Comparison of ENCODE assay signal across 8 cellular contexts in the genomic region with DNA sequence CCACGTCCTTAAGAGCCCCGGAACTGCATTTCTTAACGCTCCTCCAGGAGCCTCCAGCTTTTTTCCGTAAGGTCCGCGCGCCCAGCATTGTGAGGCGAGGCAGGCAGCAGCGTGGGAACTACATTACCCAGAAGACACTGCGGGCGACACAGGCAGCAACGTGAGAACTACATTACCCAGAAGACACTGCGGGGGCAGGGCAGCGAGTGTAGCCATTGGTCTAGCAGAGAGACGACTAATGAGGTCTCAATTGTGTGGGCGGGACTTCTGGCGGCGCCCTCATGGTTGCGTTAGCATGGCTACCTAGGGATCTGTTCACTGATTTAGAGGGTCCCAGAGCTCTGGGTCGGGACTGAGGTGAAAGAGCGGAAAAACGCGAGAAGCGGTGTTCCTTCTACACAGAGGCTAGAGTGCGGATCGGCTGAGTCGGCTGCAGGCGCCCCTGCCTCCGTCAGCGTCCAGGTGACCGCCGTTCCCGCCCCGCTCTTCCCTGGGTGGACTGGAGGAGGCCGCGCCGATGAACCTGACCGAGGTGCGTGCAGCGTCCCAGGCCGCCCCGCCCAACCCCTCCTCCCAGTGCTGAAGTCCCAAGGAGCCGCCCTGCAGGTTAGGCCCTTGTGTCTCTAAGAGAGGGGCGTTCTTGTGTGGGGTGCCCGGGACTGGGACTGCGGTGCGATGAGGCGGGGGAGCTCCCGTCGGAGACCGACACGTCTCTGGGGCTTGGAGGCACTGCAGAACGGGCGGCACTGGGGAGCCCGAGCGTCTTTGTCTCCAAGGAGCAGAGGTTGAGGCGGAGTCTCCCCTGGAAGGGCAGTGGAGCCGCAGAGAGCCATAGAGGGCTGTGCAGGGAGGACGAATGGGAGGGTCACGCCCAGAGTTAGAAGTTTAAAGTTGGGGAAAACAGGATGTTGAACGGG. TPM values are rescaled to one million over a fixed set of nuclear protein-coding genes. Genes with fewer than 3 reads are reported as not detected.
DNase-seq lines count a peak whose midpoint lies in the region; ATAC-seq, FAIRE-seq and TF ChIP-seq lines count a peak whose summit lies in the region.

A gene (plus strand): TSS at position 264 of the 917 bp plus-strand sequence. CDS start 254 bp downstream, at position 518.

- FAIRE-seq in HepG2 (lab: Jason Lieb, UNC): peak; percentile 96

- in situ Hi-C loops in HepG2 (cut with HindIII; ENCODE audit: extremely low pct_ligation_motif_present, low pct_unique_long_range_greater_than_20kb): no loop called here

- peaks cover 4% of the 10 kb centered on the region; the same call in 1 of the 2 replicates for H4K20me1 ChIP-seq in HepG2 (ENCODE audit: insufficient read depth, low read length)

- peak within 1 kb of the TSS; percentile 92 to 99 (median 98) for H3K4me3 Mint-ChIP-seq in CD4-positive, CD25-positive, alpha-beta regulatory T cell

- peaks cover 6 to 43% (median 23%) of the 10 kb centered on the region in 4 donors for H3K4me1 Mint-ChIP-seq in CD4-positive, CD25-positive, alpha-beta regulatory T cell

- POLR2A ChIA-PET in HepG2 (lab: Yijun Ruan, JAX): interaction anchor here (0.5 to 2.0 kb wide), 11 partner anchors 15 to 595 kb away, joined by 3 to 9 read pairs (median 3); a partner anchor contains a TSS

- peak; percentile 100 for ATAC-seq in CD4-positive, CD25-positive, alpha-beta regulatory T cell (ENCODE audit: low read depth in 2 of 2)
- ATAC-seq in GM19452 (IDR thresholded peaks at IDR 0.05; ENCODE audit: unreplicated experiment): peak; percentile 95
- peak; percentile 75 for ATAC-seq in HG03575 (IDR thresholded peaks at IDR 0.05; ENCODE audit: extremely low read depth, insufficient number of reproducible peaks, low FRiP score, unreplicated experiment)
- peak; percentile 96 for ATAC-seq in HepG2

- DNase-seq in CD4-positive, CD25-positive, alpha-beta regulatory T cell: peak; percentile 96 to 98 (median 98)
- DNase-seq in NCI-H82 (lab: John Stamatoyannopoulos, UW) (peak; percentile 99), dermis microvascular lymphatic vessel endothelial cell (ENCODE audit: low read depth in 2 of 2) (peak; percentile 96 to 98), HepG2 (ENCODE audit: low spot score) (peak; percentile 98)
- DNase-seq in activated CD4-positive, alpha-beta T cell treated with anti-CD3 and anti-CD28 coated beads, Interleukin-2, amount 50 U/mL, for 4 hours: peak; percentile 98
- peak; percentile 86 to 94 for DNase-seq in stimulated activated CD4-positive, alpha-beta T cell treated with anti-CD3 and anti-CD28 coated beads, Interleukin-2, amount 100 ng/mL, for 48 hours

- peak; percentile 6 to 55; a peak in 1 of 4 replicates for TF ChIP-seq EP300 in HepG2 (IDR thresholded peaks at IDR 0.05; ENCODE audit: low read depth in 2 of 2, low read length in 2 of 2)
- TF ChIP-seq EP300 in HepG2 (CRISPR knock-in tag; IDR thresholded peaks at IDR 0.05; ENCODE audit: borderline replicate concordance): 0 out of 2 replicates have a peak, but pooled peaks have one; percentile 15

- CTCF ChIA-PET in HepG2 (lab: Yijun Ruan, JAX; ENCODE audit: low intra/inter-chr PET ratio, low total read pairs): no interaction called here

- H3K9me3 Mint-ChIP-seq in CD4-positive, CD25-positive, alpha-beta regulatory T cell: peaks cover 9 to 29% (median 11%) of the 10 kb centered on the region in 7 donors

- BruUV-seq in HepG2 (replicated peaks; lab: Mats Ljungman, UMichigan): TSS peak; percentile 71

- peak within 1 kb of the TSS; percentile 80 for H3K9ac ChIP-seq in HepG2 (ENCODE audit: insufficient read depth, low read depth, low read length)

- no peak for TF ChIP-seq CTCF in HepG2 (CRISPR knock-in tag; IDR thresholded peaks at IDR 0.05)

- intact Hi-C loops in HepG2 (cut with micrococcal nuclease; ENCODE audit: unreplicated experiment): loop anchor here (2.0 kb wide), 1 partner anchor 29 kb away; no protein-coding TSS in a partner anchor

- TF ChIP-seq POLR2A in HepG2 (IDR thresholded peaks at IDR 0.05; ENCODE audit: insufficient read depth in 1 of 2, low read depth in 2 of 2, low read length in 2 of 2): peak; percentile 73 to 85

- peak within 1 kb of the TSS; percentile 57 to 97 (median 93) for H3K27ac Mint-ChIP-seq in CD4-positive, CD25-positive, alpha-beta regulatory T cell

- H3K4me1 ChIP-seq in CD4-positive, CD25-positive, alpha-beta regulatory T cell (ENCODE audit: control insufficient read depth, insufficient read depth, low read length, poor library complexity, severe bottlenecking): peaks cover 19% of the 10 kb centered on the region
- peaks cover 22% of the 10 kb centered on the region for H3K4me1 ChIP-seq in HepG2 (ENCODE audit: insufficient read depth, low read length)

- peaks cover 49% of the 10 kb centered on the region for H3K79me2 ChIP-seq in HepG2 (ENCODE audit: insufficient read depth, low read length)

- no peaks in the 10 kb centered on the region for H3K27me3 ChIP-seq in CD4-positive, CD25-positive, alpha-beta regulatory T cell (ENCODE audit: control insufficient read depth, insufficient read depth, low read length)
- H3K27me3 ChIP-seq in HepG2 (ENCODE audit: control insufficient read depth in 1 of 2, insufficient read depth in 2 of 2, low read length in 2 of 2): no peaks in the 10 kb centered on the region; a peak in 1 of 5 replicates

- peak within 1 kb of the TSS; percentile 75 for H3K27ac ChIP-seq in CD4-positive, CD25-positive, alpha-beta regulatory T cell (ENCODE audit: insufficient read depth, low read length, poor library complexity, severe bottlenecking)
- peak within 1 kb of the TSS; percentile 75 for H3K27ac ChIP-seq in HepG2 (ENCODE audit: extremely low read length, insufficient read depth, low read length)

- H3K9me3 ChIP-seq in CD4-positive, CD25-positive, alpha-beta regulatory T cell (ENCODE audit: control insufficient read depth in 2 of 2, low read length in 2 of 2): peaks cover 0 to 19% of the 10 kb centered on the region in 2 experiments
- H3K9me3 ChIP-seq in HepG2 (ENCODE audit: low read length): no peaks in the 10 kb centered on the region

- peak within 1 kb of the TSS; percentile 84 for H3K4me3 ChIP-seq in CD4-positive, CD25-positive, alpha-beta regulatory T cell (ENCODE audit: low read depth, low read length)
- H3K4me3 ChIP-seq in HepG2 (replicated peaks in 1 of 3; ENCODE audit: insufficient read depth in 1 of 3, low read depth in 2 of 3, low read length in 3 of 3): peak within 1 kb of the TSS; percentile 83 to 98 (median 88)

- under 1% methylated on average over 42 of the region's 61 CpGs for WGBS in HepG2 (ENCODE audit: low lambda C conversion rate)

- TF ChIP-seq RAD21 in HepG2 (CRISPR knock-in tag; IDR thresholded peaks at IDR 0.05): 0 out of 2 replicates have a peak, but pooled peaks have one; percentile 15

- H3K36me3 Mint-ChIP-seq in CD4-positive, CD25-positive, alpha-beta regulatory T cell: peaks cover 29% of the 10 kb centered on the region

- peak within 1 kb of the TSS; percentile 89 for H2AFZ ChIP-seq in HepG2 (ENCODE audit: low read length)

- H3K4me2 ChIP-seq in HepG2 (ENCODE audit: low read depth, low read length): peak within 1 kb of the TSS; percentile 87

- H3K27me3 Mint-ChIP-seq in CD4-positive, CD25-positive, alpha-beta regulatory T cell: no peaks in the 10 kb centered on the region

- peaks cover 12% of the 10 kb centered on the region for H3K36me3 ChIP-seq in CD4-positive, CD25-positive, alpha-beta regulatory T cell (ENCODE audit: control insufficient read depth, insufficient read depth, low read length)
- peaks cover 4 to 10% of the 10 kb centered on the region in 2 experiments for H3K36me3 ChIP-seq in HepG2 (replicated peaks in 1 of 2; ENCODE audit: control insufficient read depth in 1 of 2, insufficient read depth in 2 of 2, low read length in 2 of 2)

TF ChIP-seq in HepG2, 621 proteins besides CTCF, POLR2A, EP300 and RAD21 (continues in another document):
- 0 out of 2 replicates have a peak, but pooled peaks have one; percentile 57 for TF ChIP-seq SIX1 (CRISPR knock-in tag; IDR thresholded peaks at IDR 0.05; ENCODE audit: borderline replicate concordance)
- 0 out of 2 replicates have a peak, but pooled peaks have one; percentile 11 for TF ChIP-seq ELF3 (CRISPR knock-in tag; IDR thresholded peaks at IDR 0.05)
- TF ChIP-seq MYC (CRISPR knock-in tag; IDR thresholded peaks at IDR 0.05; ENCODE audit: borderline replicate concordance): no peak; the same call in none of the 2 replicates

RNA-seq across cellular contexts. Expression of the gene that starts here (rescaled TPM):
- total RNA-seq in CD4-positive, CD25-positive, alpha-beta regulatory T cell: 5.1 TPM
- polyA plus RNA-seq in CD4-positive, CD25-positive, alpha-beta regulatory T cell: 10 to 100 TPM in 1 of 4 donors, 1 to 10 TPM in 3; 6.2 to 10.9 (median 8.2) TPM
- 8.5 and 11.5 TPM in 2 replicates for total RNA-seq in dermis microvascular lymphatic vessel endothelial cell
- total RNA-seq in HepG2 (2016; rRNA removed; fragmentation: Illumina TruSeq; extraction: Trizol): 19.1 and 21.0 TPM in 2 replicates
- 11.9 and 19.8 TPM in 2 replicates for total RNA-seq in HepG2 (2016; cell fraction: cytosol; rRNA removed; fragmentation: Illumina TruSeq; extraction: Trizol; ENCODE audit: low read depth)
- total RNA-seq in HepG2 (2016; cell fraction: insoluble cytoplasmic fraction; rRNA removed; fragmentation: Illumina TruSeq; extraction: Trizol): 18.5 and 20.2 TPM in 2 replicates
- 16.7 and 19.6 TPM in 2 replicates for total RNA-seq in HepG2 (2016; cell fraction: membrane; rRNA removed; fragmentation: Illumina TruSeq; extraction: Trizol)
- total RNA-seq in HepG2 (2016; cell fraction: nucleus; rRNA removed; fragmentation: Illumina TruSeq; extraction: Trizol): 14.5 and 15.8 TPM in 2 replicates
- polyA plus RNA-seq in HepG2 (2011; rRNA removed): 18.9 and 22.7 TPM in 2 replicates
- polyA plus RNA-seq in HepG2 (2011; cell fraction: cytosol; rRNA removed): 10.8 and 13.3 TPM in 2 replicates
- polyA plus RNA-seq in HepG2 (2011; cell fraction: nucleus; rRNA removed): 11.4 and 16.0 TPM in 2 replicates
- polyA plus RNA-seq in HepG2 (2012): 11.1 and 18.9 TPM in 2 replicates
- 23.3 and 26.2 TPM in 2 replicates for polyA plus RNA-seq in HepG2 (2016; cell fraction: cytosol; fragmentation: Illumina TruSeq; extraction: Trizol; ENCODE audit: low read depth)
- 14.4 and 15.0 TPM in 2 replicates for polyA plus RNA-seq in HepG2 (2016; cell fraction: insoluble cytoplasmic fraction; fragmentation: Illumina TruSeq; extraction: Trizol; ENCODE audit: low read depth)
- polyA plus RNA-seq in HepG2 (2016; cell fraction: membrane; fragmentation: Illumina TruSeq; extraction: Trizol; ENCODE audit: low read depth): 19.1 and 22.9 TPM in 2 replicates
- polyA plus RNA-seq in HepG2 (2016; cell fraction: nucleus; fragmentation: Illumina TruSeq; extraction: Trizol; ENCODE audit: insufficient read depth, low read depth): 15.1 and 18.4 TPM in 2 replicates
- 13.0 and 24.8 TPM in 2 replicates for polyA minus RNA-seq in HepG2 (2011; rRNA and poly(A)+ RNA removed; ENCODE audit: low replicate concordance)
- polyA minus RNA-seq in HepG2 (2011; cell fraction: cytosol; rRNA and poly(A)+ RNA removed): 5.5 and 8.0 TPM in 2 replicates
- polyA minus RNA-seq in HepG2 (2011; cell fraction: nucleus; rRNA and poly(A)+ RNA removed): 11.8 and 14.3 TPM in 2 replicates

Comparison
In these comparisons a context has a peak if more than half of its experiments do, and no peak if none do; other contexts are left out.
1. Peak in every context shown above with its lines: DNase-seq, ATAC-seq, H3K4me3 ChIP-seq and H3K27ac ChIP-seq.